Comparison of ENCODE assay signal across 20 cellular contexts in the genomic region with DNA sequence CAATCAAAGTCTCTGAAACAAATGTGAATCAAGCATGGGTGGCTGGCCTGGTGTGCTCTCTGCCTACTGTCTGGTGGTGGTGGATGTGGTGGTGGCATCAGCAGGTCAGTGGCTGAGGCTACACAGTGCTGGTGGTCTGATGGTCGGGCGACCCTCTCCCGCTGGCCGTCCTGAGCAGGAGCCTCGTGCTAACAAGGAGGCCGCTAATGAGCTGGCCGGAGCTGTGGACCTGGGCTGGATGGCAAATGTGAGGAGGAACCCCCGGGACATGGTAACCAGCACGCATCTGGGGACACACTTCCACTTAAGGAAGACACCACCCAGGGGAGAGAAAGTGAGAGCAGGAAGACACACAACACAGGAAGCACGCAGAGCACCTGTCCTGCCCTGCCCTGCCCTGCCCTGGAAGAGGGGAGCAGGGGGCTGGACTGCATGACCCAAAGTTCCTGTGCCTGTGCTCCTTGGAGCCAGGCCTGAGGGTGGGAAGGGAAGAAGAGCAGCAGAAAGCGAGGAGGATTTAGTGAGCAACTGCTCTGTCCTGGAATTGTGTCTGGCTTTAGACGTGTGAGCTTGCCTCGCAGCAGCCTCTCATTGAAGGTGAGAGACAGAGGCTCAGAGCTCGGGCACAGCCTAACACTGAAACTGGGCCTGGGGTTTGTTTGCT. TPM values are rescaled to one million over a fixed set of nuclear protein-coding genes. Genes with fewer than 3 reads are reported as not detected.
DNase-seq lines count a peak whose midpoint lies in the region; ATAC-seq, FAIRE-seq and TF ChIP-seq lines count a peak whose summit lies in the region.
"Had no signal": no experiment of that assay in that cellular context is flagged by ENCODE, and none has a peak within 500 bp of the region (broad histone marks: within the 10 kb centered on the region; RNA-seq: fewer than 3 reads in every experiment).

No MANE protein-coding gene starts in this region.

- CTCF ChIA-PET in RWPE1 (lab: Yijun Ruan, JAX) = no interaction called here
- CTCF ChIA-PET in PC-3 (lab: Charles Lee) = interaction anchor here (0.7 kb wide), 1 partner anchor 17 kb away, joined by 3 read pairs; no protein-coding TSS in a partner anchor

- DNase-seq in right atrium auricular region (ENCODE audit: low spot score) = peak; percentile 53
- DNase-seq in left ventricle myocardium inferior = no peak
- DNase-seq in RWPE1 (ENCODE audit: low spot score) = no peak
- DNase-seq in kidney = peak; percentile 62
- peak; percentile 61 for DNase-seq in spleen
- no peak for DNase-seq in activated T-helper 2 cell treated with anti-CD3 and anti-CD28 coated beads, Interferon-gamma antibody, Interleukin-2, Interleukin-4, amounts not matched to agents 10 μg/mL and 5 μg/mL and 100 μg/mL, durations not matched to agents 14 hours and 24 hours and 36 hours (ENCODE audit: low spot score)
- no peak for DNase-seq in PC-3
- DNase-seq: C1 segment of cervical spinal cord, DMS153, H9, NCI-H1930, NCI-H2171 treated with DMSO at 0.1 percent for 48 hours, NCI-H510A, Peyer's patch, SHP77 treated with DMSO at 0.1 percent for 48 hours had no signal

- no peak for FAIRE-seq in kidney (lab: Jason Lieb, UNC)
- FAIRE-seq: A549, GM19239 had no signal

- peaks cover 3% of the 10 kb centered on the region for H3K4me1 Mint-ChIP-seq in activated T-helper 2 cell treated with anti-CD3 and anti-CD28 coated beads, Interferon-gamma antibody, Interleukin-2, Interleukin-4, amounts not matched to agents 10 μg/mL and 5 μg/mL and 100 μg/mL, durations not matched to agents 14 hours and 24 hours and 36 hours (ENCODE audit: low read depth)

- H3K4me3 Mint-ChIP-seq in activated T-helper 2 cell treated with anti-CD3 and anti-CD28 coated beads, Interferon-gamma antibody, Interleukin-2, Interleukin-4, amounts not matched to agents 10 μg/mL and 5 μg/mL and 100 μg/mL, durations not matched to agents 14 hours and 24 hours and 36 hours (ENCODE audit: low read depth) = no peak overlapping the region
- H3K4me3 Mint-ChIP-seq: H9, IgD-negative memory B cell had no signal

- intact Hi-C loops in left ventricle myocardium inferior (cut with micrococcal nuclease) (no loop called here), kidney (cut with DNase I) (no loop called here), spleen (cut with DNase I; ENCODE audit: low total_unique reads) (no loop called here), PC-3 (cut with micrococcal nuclease) (no loop called here)
- intact Hi-C loops in activated T-helper 2 cell treated with anti-CD3 and anti-CD28 coated beads, Interferon-gamma antibody, Interleukin-2, Interleukin-4, amounts not matched to agents 10 μg/mL and 5 μg/mL and 100 μg/mL, durations not matched to agents 14 hours and 24 hours and 36 hours (cut with micrococcal nuclease) = no loop called here

- no peaks in the 10 kb centered on the region for H3F3A ChIP-seq in PC-3 (ENCODE audit: low read length, unreplicated experiment)

- H3K27me3 ChIP-seq in right atrium auricular region (no peaks in the 10 kb centered on the region), left ventricle myocardium inferior (ENCODE audit: low read depth) (peaks cover 31% of the 10 kb centered on the region), spleen (replicated peaks in 1 of 7) (peaks cover 0 to 3% (median 0%) of the 10 kb centered on the region in 7 donors), PC-3 (ENCODE audit: low read length) (no peaks in the 10 kb centered on the region)
- H3K27me3 ChIP-seq: Peyer's patch had no signal

- BruUV-seq in PC-3 (replicated peaks; lab: Mats Ljungman, UMichigan) = no TSS peak

- H3K27ac ChIP-seq in right atrium auricular region (no peak overlapping the region), left ventricle myocardium inferior (replicated peaks) (no peak overlapping the region), RWPE1 (peak overlapping the region; percentile 97), kidney (ENCODE audit: low read depth in 2 of 2, low read length in 2 of 2) (no peak overlapping the region), spleen (no peak overlapping the region), PC-3 (ENCODE audit: low read length) (no peak overlapping the region)
- H3K27ac ChIP-seq: A549, Peyer's patch had no signal

- no peak overlapping the region for H3K4me2 ChIP-seq in PC-3 (ENCODE audit: low read length)
- H3K4me2 ChIP-seq: A549 had no signal

- TF ChIP-seq POLR2A in spleen (IDR thresholded peaks at IDR 0.05) = no peak

- H3K9me3 ChIP-seq in right atrium auricular region (no peaks in the 10 kb centered on the region), left ventricle myocardium inferior (replicated peaks) (no peaks in the 10 kb centered on the region), kidney (ENCODE audit: control insufficient read depth in 1 of 2, low read length in 2 of 2) (no peaks in the 10 kb centered on the region), spleen (no peaks in the 10 kb centered on the region), PC-3 (ENCODE audit: low read length) (no peaks in the 10 kb centered on the region)
- H3K9me3 ChIP-seq: A549, Peyer's patch had no signal

- no peaks in the 10 kb centered on the region for H3K36me3 Mint-ChIP-seq in activated T-helper 2 cell treated with anti-CD3 and anti-CD28 coated beads, Interferon-gamma antibody, Interleukin-2, Interleukin-4, amounts not matched to agents 10 μg/mL and 5 μg/mL and 100 μg/mL, durations not matched to agents 14 hours and 24 hours and 36 hours (ENCODE audit: low read depth)

- WGBS in spleen, 5 donors = 85 to 92% (median 89%) methylated on average over 11 to 14 of the region's 14 CpGs

- H3K79me2 ChIP-seq in PC-3 (ENCODE audit: low read length) = no peaks in the 10 kb centered on the region

- H4K20me1 ChIP-seq in PC-3 (ENCODE audit: low read length) = no peaks in the 10 kb centered on the region

- no peaks in the 10 kb centered on the region for H3K9me3 Mint-ChIP-seq in activated T-helper 2 cell treated with anti-CD3 and anti-CD28 coated beads, Interferon-gamma antibody, Interleukin-2, Interleukin-4, amounts not matched to agents 10 μg/mL and 5 μg/mL and 100 μg/mL, durations not matched to agents 14 hours and 24 hours and 36 hours
- H3K9me3 Mint-ChIP-seq: H9, IgD-negative memory B cell had no signal

- POLR2A ChIA-PET in RWPE1 (lab: Yijun Ruan, JAX; ENCODE audit: low non-redundant PET) = no interaction called here
- POLR2A ChIA-PET in PC-3 (lab: Charles Lee; ENCODE audit: unreplicated experiment) = no interaction called here

- H3K27me3 Mint-ChIP-seq in activated T-helper 2 cell treated with anti-CD3 and anti-CD28 coated beads, Interferon-gamma antibody, Interleukin-2, Interleukin-4, amounts not matched to agents 10 μg/mL and 5 μg/mL and 100 μg/mL, durations not matched to agents 14 hours and 24 hours and 36 hours (ENCODE audit: low read depth) = no peaks in the 10 kb centered on the region
- H3K27me3 Mint-ChIP-seq: IgD-negative memory B cell had no signal

- H3K4me1 ChIP-seq in right atrium auricular region (peaks cover 0 to 9% of the 10 kb centered on the region in 2 donors), left ventricle myocardium inferior (peaks cover 9% of the 10 kb centered on the region), kidney (ENCODE audit: control insufficient read depth in 1 of 2, insufficient read depth in 1 of 2, low read depth in 1 of 2, low read length in 2 of 2) (no peaks in the 10 kb centered on the region), spleen (peaks cover 0 to 30% (median 10%) of the 10 kb centered on the region in 6 donors), PC-3 (ENCODE audit: insufficient read depth, low read length) (peaks cover 30% of the 10 kb centered on the region)
- H3K4me1 ChIP-seq: A549, Peyer's patch had no signal

- no peak overlapping the region for H3K4me3 ChIP-seq in right atrium auricular region
- H3K4me3 ChIP-seq in left ventricle myocardium inferior = no peak overlapping the region
- H3K4me3 ChIP-seq in kidney (ENCODE audit: low read length in 2 of 2) = no peak overlapping the region
- no peak overlapping the region for H3K4me3 ChIP-seq in spleen
- no peak overlapping the region for H3K4me3 ChIP-seq in PC-3 (ENCODE audit: low read length)
- H3K4me3 ChIP-seq: A549, Peyer's patch had no signal

- H2AFZ ChIP-seq in PC-3 (ENCODE audit: low read length) = no peak overlapping the region

- no peak overlapping the region for H3K9ac ChIP-seq in kidney (ENCODE audit: low read length in 2 of 2)
- no peak overlapping the region for H3K9ac ChIP-seq in PC-3 (ENCODE audit: low read length)

- H3K9me2 ChIP-seq in PC-3 (replicated peaks; ENCODE audit: low read length) = no peaks in the 10 kb centered on the region

- no peak for TF ChIP-seq CTCF in right atrium auricular region (IDR thresholded peaks at IDR 0.05)
- no peak for TF ChIP-seq CTCF in left ventricle myocardium inferior (IDR thresholded peaks at IDR 0.05; ENCODE audit: borderline replicate concordance)
- no peak for TF ChIP-seq CTCF in RWPE1 (conservative IDR thresholded peaks at IDR 0.05; ENCODE audit: low read depth)
- TF ChIP-seq CTCF in kidney (IDR thresholded peaks at IDR 0.05; ENCODE audit: borderline replicate concordance, extremely low read depth, insufficient read depth) = no peak
- no peak for TF ChIP-seq CTCF in spleen (IDR thresholded peaks at IDR 0.05 in 8 of 11, conservative IDR thresholded peaks at IDR 0.05 in 3 of 11)
- no peak for TF ChIP-seq CTCF in PC-3 (conservative IDR thresholded peaks at IDR 0.05; ENCODE audit: low read depth, low read length)

- no peak for ATAC-seq in PC-3
- ATAC-seq in GM21717 (IDR thresholded peaks at IDR 0.05; ENCODE audit: unreplicated experiment) = no peak
- ATAC-seq: A549, SK-N-SH treated with all-trans-retinoic acid at 6 μM for 48 hours had no signal

- H3K36me3 ChIP-seq in right atrium auricular region = no peaks in the 10 kb centered on the region
- H3K36me3 ChIP-seq in left ventricle myocardium inferior = no peaks in the 10 kb centered on the region
- H3K36me3 ChIP-seq in kidney (ENCODE audit: control insufficient read depth in 1 of 2, insufficient read depth in 2 of 2, low read length in 2 of 2) = no peaks in the 10 kb centered on the region
- H3K36me3 ChIP-seq in spleen = peaks cover 0 to 75% (median 0%) of the 10 kb centered on the region in 6 donors
- H3K36me3 ChIP-seq in PC-3 (ENCODE audit: low read depth, low read length) = no peaks in the 10 kb centered on the region
- H3K36me3 ChIP-seq: Peyer's patch had no signal

- no peak overlapping the region for H3K27ac Mint-ChIP-seq in activated T-helper 2 cell treated with anti-CD3 and anti-CD28 coated beads, Interferon-gamma antibody, Interleukin-2, Interleukin-4, amounts not matched to agents 10 μg/mL and 5 μg/mL and 100 μg/mL, durations not matched to agents 14 hours and 24 hours and 36 hours
- H3K27ac Mint-ChIP-seq: H9, IgD-negative memory B cell had no signal

RNA-seq across cellular contexts. Expression of a gene that starts 23.7 kb away (rescaled TPM):
- total RNA-seq in right atrium auricular region = 1 to 10 TPM; 2.0 to 4.2 TPM
- 2.4 TPM for total RNA-seq in left ventricle myocardium inferior
- total RNA-seq in kidney = 6.1 TPM
- 0.82 TPM for polyA plus RNA-seq in kidney (ENCODE audit: insufficient read depth, low read depth, low replicate concordance)
- total RNA-seq in spleen = 10 to 100 TPM; 37.1 to 85.7 (median 59.0) TPM
- 10 to 100 TPM in 1 of 3 donors, 1 to 10 TPM in 2; 3.5 to 19.2 (median 6.6) TPM for polyA plus RNA-seq in spleen
- 0.44 and 0.52 TPM in 2 replicates for total RNA-seq in activated T-helper 2 cell treated with anti-CD3 and anti-CD28 coated beads, Interferon-gamma antibody, Interleukin-2, Interleukin-4, amounts not matched to agents 10 μg/mL and 5 μg/mL and 100 μg/mL, durations not matched to agents 14 hours and 24 hours and 36 hours
- total RNA-seq in PC-3 (2014; rRNA removed) = 9.0 and 10.2 TPM in 2 replicates

RNA-seq across cellular contexts. Expression of a gene that starts 24.7 kb away (rescaled TPM):
- 10 to 100 TPM in 1 of 2 donors, 1 to 10 TPM in 1; 8.3 to 15.3 TPM for total RNA-seq in right atrium auricular region
- total RNA-seq in left ventricle myocardium inferior = 6.2 TPM
- total RNA-seq in kidney = 22.9 TPM
- polyA plus RNA-seq in kidney (ENCODE audit: insufficient read depth, low read depth, low replicate concordance) = 33.4 TPM
- 10 to 100 TPM; 12.0 to 23.1 (median 17.9) TPM for total RNA-seq in spleen
- polyA plus RNA-seq in spleen = 10 to 100 TPM; 28.0 to 34.7 (median 30.1) TPM
- 17.9 and 18.1 TPM in 2 replicates for total RNA-seq in activated T-helper 2 cell treated with anti-CD3 and anti-CD28 coated beads, Interferon-gamma antibody, Interleukin-2, Interleukin-4, amounts not matched to agents 10 μg/mL and 5 μg/mL and 100 μg/mL, durations not matched to agents 14 hours and 24 hours and 36 hours
- total RNA-seq in PC-3 (2014; rRNA removed) = 33.6 and 37.0 TPM in 2 replicates

Comparison
In these comparisons a context has a peak if more than half of its experiments do, and no peak if none do; other contexts are left out.
1. DNase-seq: peak in right atrium auricular region (single experiment), kidney (single experiment) and spleen (single experiment); none in left ventricle myocardium inferior (single experiment), RWPE1 (single experiment), activated T-helper 2 cell treated with anti-CD3 and anti-CD28 coated beads, Interferon-gamma antibody, Interleukin-2, Interleukin-4, amounts not matched to agents 10 μg/mL and 5 μg/mL and 100 μg/mL, durations not matched to agents 14 hours and 24 hours and 36 hours (single experiment) and PC-3 (single experiment).